Comparison of ENCODE assay signal across 14 cellular contexts in the genomic region with DNA sequence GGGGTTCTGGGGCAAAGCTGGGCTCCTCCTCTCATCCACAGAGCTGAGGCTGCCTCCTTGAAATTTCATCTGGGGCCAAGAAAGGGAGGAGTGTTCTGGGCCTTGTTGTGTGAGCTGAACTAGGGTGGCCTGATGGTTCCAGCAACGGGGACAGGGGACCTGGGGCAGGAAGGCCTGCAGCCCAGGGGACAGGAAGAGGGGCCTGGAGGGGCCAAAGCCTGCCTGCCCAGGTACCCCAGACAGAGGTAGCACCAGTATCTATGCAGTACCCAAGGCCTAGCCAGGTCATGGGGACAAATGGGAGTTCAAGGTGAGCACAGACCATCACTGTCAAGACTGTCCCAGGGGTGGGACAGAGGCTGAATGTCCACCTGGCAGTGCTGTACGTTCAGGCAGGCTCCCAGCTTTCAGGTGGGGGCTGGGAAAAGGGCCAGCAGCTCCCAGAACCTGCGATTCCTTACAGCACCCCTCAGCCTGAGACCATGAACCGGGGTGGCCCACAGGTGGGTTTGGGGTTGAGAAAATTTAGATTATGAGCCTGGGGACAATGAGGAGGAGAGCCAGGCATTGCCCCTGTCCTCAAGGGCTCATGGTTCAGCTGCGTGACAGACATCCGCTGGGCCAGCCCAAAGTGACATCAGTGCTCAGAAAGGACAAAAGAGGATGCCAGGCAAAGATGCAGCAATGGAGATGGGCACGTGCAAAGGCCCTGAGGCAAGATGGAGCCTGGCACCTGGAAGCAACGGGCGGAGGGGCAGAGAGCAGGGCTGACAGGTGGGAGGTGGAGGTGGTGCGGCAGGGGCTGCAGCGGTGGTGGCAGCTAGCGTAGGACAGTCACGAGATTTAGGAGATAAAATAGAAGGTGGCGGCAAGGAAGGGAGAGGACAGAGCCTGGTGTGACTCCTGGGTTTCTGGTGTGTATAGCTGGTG. TPM values are rescaled to one million over a fixed set of nuclear protein-coding genes. Genes with fewer than 3 reads are reported as not detected.
DNase-seq lines count a peak whose midpoint lies in the region; ATAC-seq and TF ChIP-seq lines count a peak whose summit lies in the region.
"Had no signal": no experiment of that assay in that cellular context is flagged by ENCODE, and none has a peak within 500 bp of the region (broad histone marks: within the 10 kb centered on the region; RNA-seq: fewer than 3 reads in every experiment).

No MANE protein-coding gene starts in this region.

- no peak overlapping the region for H3K4me3 ChIP-seq in H7 (ENCODE audit: insufficient read depth, low read depth, low read length)
- H3K4me3 ChIP-seq in OCI-LY7 (ENCODE audit: low read depth, low read length, poor library complexity, severe bottlenecking), result no peak overlapping the region
- H3K4me3 ChIP-seq: lower lobe of right lung had no signal

- no peak overlapping the region for H3K4me3 Mint-ChIP-seq in CD14-positive monocyte
- H3K4me3 Mint-ChIP-seq in naive thymus-derived CD8-positive, alpha-beta T cell, result peak overlapping the region in 7 of 10 donors; percentile 15 to 83 (median 69)

- no TSS peak for BruUV-seq in OCI-LY7 (replicated peaks; lab: Mats Ljungman, UMichigan)

- no peaks in the 10 kb centered on the region for H3K9me3 ChIP-seq in OCI-LY7 (ENCODE audit: low read length)
- H3K9me3 ChIP-seq: lower lobe of right lung had no signal

- H3K27ac ChIP-seq in OCI-LY7 (ENCODE audit: low read depth, low read length, poor library complexity, severe bottlenecking), result no peak overlapping the region
- H3K27ac ChIP-seq: lower lobe of right lung had no signal

- TF ChIP-seq CTCF in CD14-positive monocyte (IDR thresholded peaks at IDR 0.05) (no peak), OCI-LY7 (conservative IDR thresholded peaks at IDR 0.05; ENCODE audit: low read length) (no peak)

- H3K27me3 ChIP-seq in H7 (ENCODE audit: control insufficient read depth, insufficient read depth, low read length), result no peaks in the 10 kb centered on the region

- peak overlapping the region; percentile 19 to 94 (median 75) for H3K27ac Mint-ChIP-seq in CD14-positive monocyte
- H3K27ac Mint-ChIP-seq in activated naive CD4-positive, alpha-beta T cell treated with anti-CD3 and anti-CD28 coated beads, Interleukin-2, amount 50 U/mL, for 72 hours, result peak overlapping the region; percentile 95 to 99
- peak overlapping the region; percentile 90 to 99 (median 96) for H3K27ac Mint-ChIP-seq in naive thymus-derived CD8-positive, alpha-beta T cell

- no peaks in the 10 kb centered on the region for H3K27me3 Mint-ChIP-seq in CD14-positive monocyte (ENCODE audit: low read depth in 3 of 3)
- H3K27me3 Mint-ChIP-seq in naive thymus-derived CD8-positive, alpha-beta T cell, result no peaks in the 10 kb centered on the region
- H3K27me3 Mint-ChIP-seq: IgD-negative memory B cell had no signal

- POLR2A ChIA-PET in naive thymus-derived CD8-positive, alpha-beta T cell (lab: Charles Lee), result interaction anchor here (1.2 to 6.7 kb wide), 6 partner anchors 9 to 48 kb away, joined by 3 to 72 read pairs (median 4); partner anchors contain the start of genes PSTPIP1 and TSPAN3
- POLR2A ChIA-PET in OCI-LY7 (lab: Charles Lee), result interaction anchor here (0.5 kb wide), 1 partner anchor 73 kb away, joined by 6 read pairs; no protein-coding TSS in a partner anchor

- H3K79me2 ChIP-seq in OCI-LY7 (ENCODE audit: insufficient read depth, low read depth, low read length), result no peaks in the 10 kb centered on the region

- H3K4me2 ChIP-seq in OCI-LY7 (ENCODE audit: low read length), result no peak overlapping the region

- no peaks in the 10 kb centered on the region for H4K20me1 ChIP-seq in OCI-LY7 (ENCODE audit: insufficient read depth, low read length)

- no peak for ATAC-seq in activated naive CD4-positive, alpha-beta T cell treated with anti-CD3 and anti-CD28 coated beads, Interleukin-2, amount 50 U/mL, for 72 hours
- ATAC-seq in naive thymus-derived CD8-positive, alpha-beta T cell, result no peak
- ATAC-seq: lower lobe of right lung had no signal

- H3K4me1 ChIP-seq in OCI-LY7 (ENCODE audit: insufficient read depth, low read length, poor library complexity, severe bottlenecking), result peaks cover 18% of the 10 kb centered on the region

- peaks cover 0 to 2% (median 0%) of the 10 kb centered on the region in 7 donors for H3K9me3 Mint-ChIP-seq in CD14-positive monocyte
- no peaks in the 10 kb centered on the region for H3K9me3 Mint-ChIP-seq in activated naive CD4-positive, alpha-beta T cell treated with anti-CD3 and anti-CD28 coated beads, Interleukin-2, amount 50 U/mL, for 72 hours
- H3K9me3 Mint-ChIP-seq in naive thymus-derived CD8-positive, alpha-beta T cell, result no peaks in the 10 kb centered on the region
- H3K9me3 Mint-ChIP-seq: IgD-negative memory B cell had no signal

- H3K36me3 ChIP-seq in H7 (replicated peaks; ENCODE audit: control insufficient read depth, insufficient read depth, low read length) (no peaks in the 10 kb centered on the region), OCI-LY7 (ENCODE audit: insufficient read depth, low read length) (no peaks in the 10 kb centered on the region)
- H3K36me3 ChIP-seq: lower lobe of right lung had no signal

- no peaks in the 10 kb centered on the region for H3K9me2 ChIP-seq in OCI-LY7 (ENCODE audit: insufficient read depth, low read length)

- peaks cover 70 to 98% of the 10 kb centered on the region in 2 donors for H3K36me3 Mint-ChIP-seq in CD14-positive monocyte
- H3K36me3 Mint-ChIP-seq in activated naive CD4-positive, alpha-beta T cell treated with anti-CD3 and anti-CD28 coated beads, Interleukin-2, amount 50 U/mL, for 72 hours, result peaks cover 5 to 29% of the 10 kb centered on the region in 2 donors
- peaks cover 0 to 35% (median 0%) of the 10 kb centered on the region in 3 donors for H3K36me3 Mint-ChIP-seq in naive thymus-derived CD8-positive, alpha-beta T cell

- CTCF ChIA-PET in OCI-LY7 (lab: Charles Lee; ENCODE audit: unreplicated experiment), result interaction anchor here (0.6 kb wide), 1 partner anchor 16 kb away, joined by 4 read pairs; no protein-coding TSS in a partner anchor

- intact Hi-C loops in CD14-positive monocyte (cut with micrococcal nuclease) (loop anchor here (5.0 to 10.0 kb wide), 2 partner anchors 51 to 472 kb away; no protein-coding TSS in a partner anchor), OCI-LY7 (cut with micrococcal nuclease; ENCODE audit: unreplicated experiment) (loop anchor here (5.0 kb wide), 1 partner anchor 51 kb away; no protein-coding TSS in a partner anchor)

- H3K4me1 Mint-ChIP-seq in CD14-positive monocyte, result peaks cover 48% of the 10 kb centered on the region
- peaks cover 35 to 71% (median 66%) of the 10 kb centered on the region in 4 donors for H3K4me1 Mint-ChIP-seq in naive thymus-derived CD8-positive, alpha-beta T cell

- H2AFZ ChIP-seq in OCI-LY7 (ENCODE audit: low read length), result no peak overlapping the region

- DNase-seq in CD14-positive monocyte (ENCODE audit: low spot score) (no peak), H7 (peak; percentile 41), nucleus accumbens (lab: John Stamatoyannopoulos, UW) (no peak), OCI-LY7 (ENCODE audit: low spot score) (no peak), NCI-H2029 (lab: John Stamatoyannopoulos, UW) (no peak)
- no peak for DNase-seq in activated naive CD4-positive, alpha-beta T cell treated with anti-CD3 and anti-CD28 coated beads, Interleukin-2, amount 50 U/mL, for 72 hours (ENCODE audit: low spot score in 2 of 2)
- peak in 1 of 10 donors; percentile 57 for DNase-seq in naive thymus-derived CD8-positive, alpha-beta T cell
- DNase-seq: activated CD4-positive, alpha-beta T cell treated with anti-CD3 and anti-CD28 coated beads for 1 hour; COR-L47; NCI-H146; NCI-H526 treated with DMSO at 0.1 percent for 48 hours had no signal

RNA-seq across cellular contexts. Expression of gene PSTPIP1, which starts 28.0 kb away (rescaled TPM):
- 10 to 100 TPM; 85.9 to 86.8 TPM for polyA plus RNA-seq in CD14-positive monocyte
- total RNA-seq in H7 (2014; rRNA removed; shearing (Covaris generic)), result 0.21 and 1.3 TPM in 2 replicates
- total RNA-seq in activated naive CD4-positive, alpha-beta T cell treated with anti-CD3 and anti-CD28 coated beads, Interleukin-2, amount 50 U/mL, for 72 hours, result 100 to 1,000 TPM in 1 of 2 donors, 10 to 100 TPM in 1; 95.5 to 149 TPM
- 100 to 1,000 TPM; 118 to 124 TPM for total RNA-seq in naive thymus-derived CD8-positive, alpha-beta T cell
- polyA plus RNA-seq in naive thymus-derived CD8-positive, alpha-beta T cell, result 10 to 100 TPM; 34.0 to 50.6 (median 41.8) TPM
- 1.5 and 1.8 TPM in 2 replicates for total RNA-seq in OCI-LY7 (2014; rRNA removed; shearing (Covaris generic))
- total RNA-seq in OCI-LY7 (2022), result 23.6 and 27.4 TPM in 2 replicates
- total RNA-seq: glomerular endothelial cell had no signal

RNA-seq across cellular contexts. Expression of gene TSPAN3, which starts 48.0 kb away (rescaled TPM):
- 10 to 100 TPM; 53.2 to 68.0 TPM for polyA plus RNA-seq in CD14-positive monocyte
- 153 and 157 TPM in 2 replicates for total RNA-seq in H7 (2014; rRNA removed; shearing (Covaris generic))
- 10 to 100 TPM in 1 of 2 donors, 1 to 10 TPM in 1; 6.9 to 27.1 TPM for total RNA-seq in activated naive CD4-positive, alpha-beta T cell treated with anti-CD3 and anti-CD28 coated beads, Interleukin-2, amount 50 U/mL, for 72 hours
- 10 to 100 TPM; 36.6 to 36.8 TPM for total RNA-seq in naive thymus-derived CD8-positive, alpha-beta T cell
- polyA plus RNA-seq in naive thymus-derived CD8-positive, alpha-beta T cell, result 100 to 1,000 TPM in 2 of 3 donors, 10 to 100 TPM in 1; 87.9 to 120 (median 115) TPM
- 32.3 and 35.2 TPM in 2 replicates for total RNA-seq in OCI-LY7 (2014; rRNA removed; shearing (Covaris generic))
- 42.5 and 47.2 TPM in 2 replicates for total RNA-seq in OCI-LY7 (2022)

Comparison
In these comparisons a context has a peak if more than half of its experiments do, and no peak if none do; other contexts are left out.
1. H3K4me3 Mint-ChIP-seq: peak in naive thymus-derived CD8-positive, alpha-beta T cell (7 of 10); none in CD14-positive monocyte (0 of 2).
2. Peak in every context shown above with its lines, with median percentiles within 50 percentile points of each other: H3K27ac Mint-ChIP-seq.